1 cellular context compared by ENCODE assay signal in genomic region chr1:87965193-87965592, GRCh38.
A peak's percentile ranks its signal among the peaks of the same experiment; 100 is the strongest.
TF ChIP-seq lines count a peak whose summit lies in the region.

No MANE protein-coding gene starts in this region.

TF ChIP-seq in neural cell, 6 proteins besides CTCF, POLR2A, EP300 and RAD21 (continued from another document):
- no peak for TF ChIP-seq EZH2 (IDR thresholded peaks at IDR 0.05; ENCODE audit: borderline replicate concordance, insufficient read depth, low read length, poor library complexity, severe bottlenecking)
- peak; percentile 79 for TF ChIP-seq REST (IDR thresholded peaks at IDR 0.05; ENCODE audit: borderline replicate concordance)
- TF ChIP-seq SMC3 (conservative IDR thresholded peaks at IDR 0.05; ENCODE audit: poor library complexity) = no peak
